ENCODE assay signal across 2 cellular contexts in genomic region chr15:56240390-56240789, GRCh38.
TF ChIP-seq lines count a peak whose summit lies in the region.

No MANE protein-coding gene starts in this region.

TF ChIP-seq in IMR-90, 13 proteins besides CTCF, POLR2A, EP300 and RAD21 (continued from another document):
- TF ChIP-seq, protein P1, sequence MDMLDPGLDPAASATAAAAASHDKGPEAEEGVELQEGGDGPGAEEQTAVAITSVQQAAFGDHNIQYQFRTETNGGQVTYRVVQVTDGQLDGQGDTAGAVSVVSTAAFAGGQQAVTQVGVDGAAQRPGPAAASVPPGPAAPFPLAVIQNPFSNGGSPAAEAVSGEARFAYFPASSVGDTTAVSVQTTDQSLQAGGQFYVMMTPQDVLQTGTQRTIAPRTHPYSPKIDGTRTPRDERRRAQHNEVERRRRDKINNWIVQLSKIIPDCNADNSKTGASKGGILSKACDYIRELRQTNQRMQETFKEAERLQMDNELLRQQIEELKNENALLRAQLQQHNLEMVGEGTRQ (IDR thresholded peaks at IDR 0.05; ENCODE audit: low read depth, low read length) = no peak
- no peak for TF ChIP-seq CEBPB (IDR thresholded peaks at IDR 0.05; ENCODE audit: low read depth, low read length)
- TF ChIP-seq RCOR1 (IDR thresholded peaks at IDR 0.05; ENCODE audit: insufficient replicate concordance, low read length) = no peak
- TF ChIP-seq MAFK (IDR thresholded peaks at IDR 0.05; ENCODE audit: low read depth, low read length) = no peak
- TF ChIP-seq NFE2L2 (IDR thresholded peaks at IDR 0.05; ENCODE audit: low read depth, low read length) = no peak
- TF ChIP-seq CHD1 (IDR thresholded peaks at IDR 0.05; ENCODE audit: low read depth, low read length) = no peak

TF ChIP-seq in neural cell, 6 proteins besides CTCF, POLR2A, EP300 and RAD21:
- TF ChIP-seq, protein P2, sequence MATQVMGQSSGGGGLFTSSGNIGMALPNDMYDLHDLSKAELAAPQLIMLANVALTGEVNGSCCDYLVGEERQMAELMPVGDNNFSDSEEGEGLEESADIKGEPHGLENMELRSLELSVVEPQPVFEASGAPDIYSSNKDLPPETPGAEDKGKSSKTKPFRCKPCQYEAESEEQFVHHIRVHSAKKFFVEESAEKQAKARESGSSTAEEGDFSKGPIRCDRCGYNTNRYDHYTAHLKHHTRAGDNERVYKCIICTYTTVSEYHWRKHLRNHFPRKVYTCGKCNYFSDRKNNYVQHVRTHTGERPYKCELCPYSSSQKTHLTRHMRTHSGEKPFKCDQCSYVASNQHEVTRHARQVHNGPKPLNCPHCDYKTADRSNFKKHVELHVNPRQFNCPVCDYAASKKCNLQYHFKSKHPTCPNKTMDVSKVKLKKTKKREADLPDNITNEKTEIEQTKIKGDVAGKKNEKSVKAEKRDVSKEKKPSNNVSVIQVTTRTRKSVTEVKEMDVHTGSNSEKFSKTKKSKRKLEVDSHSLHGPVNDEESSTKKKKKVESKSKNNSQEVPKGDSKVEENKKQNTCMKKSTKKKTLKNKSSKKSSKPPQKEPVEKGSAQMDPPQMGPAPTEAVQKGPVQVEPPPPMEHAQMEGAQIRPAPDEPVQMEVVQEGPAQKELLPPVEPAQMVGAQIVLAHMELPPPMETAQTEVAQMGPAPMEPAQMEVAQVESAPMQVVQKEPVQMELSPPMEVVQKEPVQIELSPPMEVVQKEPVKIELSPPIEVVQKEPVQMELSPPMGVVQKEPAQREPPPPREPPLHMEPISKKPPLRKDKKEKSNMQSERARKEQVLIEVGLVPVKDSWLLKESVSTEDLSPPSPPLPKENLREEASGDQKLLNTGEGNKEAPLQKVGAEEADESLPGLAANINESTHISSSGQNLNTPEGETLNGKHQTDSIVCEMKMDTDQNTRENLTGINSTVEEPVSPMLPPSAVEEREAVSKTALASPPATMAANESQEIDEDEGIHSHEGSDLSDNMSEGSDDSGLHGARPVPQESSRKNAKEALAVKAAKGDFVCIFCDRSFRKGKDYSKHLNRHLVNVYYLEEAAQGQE (IDR thresholded peaks at IDR 0.05; ENCODE audit: borderline replicate concordance) = no peak
- TF ChIP-seq TAF1 (IDR thresholded peaks at IDR 0.05; ENCODE audit: low read depth) (no peak), SMC3 (conservative IDR thresholded peaks at IDR 0.05; ENCODE audit: poor library complexity) (no peak), EZH2 (IDR thresholded peaks at IDR 0.05; ENCODE audit: borderline replicate concordance, insufficient read depth, low read length, poor library complexity, severe bottlenecking) (no peak), POLR2AphosphoS5 (IDR thresholded peaks at IDR 0.05) (no peak), MXI1 (conservative IDR thresholded peaks at IDR 0.05; ENCODE audit: poor library complexity, severe bottlenecking) (no peak)
